1 cellular context compared by ENCODE assay signal in the genomic region with DNA sequence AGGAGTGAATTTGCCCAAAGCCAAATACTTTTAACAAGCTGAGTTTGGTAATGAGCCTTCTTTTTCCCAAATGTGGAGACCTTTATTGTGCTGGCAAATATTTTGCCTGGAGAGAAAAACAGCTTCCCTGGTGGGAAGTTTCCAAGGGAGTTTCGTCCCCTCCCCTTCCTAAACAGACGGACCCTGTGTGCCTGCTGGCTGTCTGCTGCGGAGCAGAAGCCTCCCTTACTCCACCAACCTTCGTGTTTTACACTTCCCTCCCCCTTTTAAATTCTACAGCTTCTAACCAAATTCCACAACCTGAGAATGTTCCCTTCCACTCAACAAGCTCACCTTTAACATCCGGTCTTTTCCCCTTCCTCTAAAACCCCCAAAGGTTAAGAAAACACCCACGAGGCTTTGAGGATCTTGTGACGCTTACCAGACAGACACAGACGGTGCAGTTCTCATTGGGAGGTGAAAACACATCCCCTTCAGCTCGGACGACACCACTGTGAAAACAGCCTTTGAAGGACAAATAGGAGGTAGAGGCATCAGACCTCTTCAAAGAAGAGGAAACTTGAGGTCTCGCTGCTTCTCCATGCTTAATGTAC.
TF ChIP-seq lines count a peak whose summit lies in the region.

No MANE protein-coding gene starts in this region.

TF ChIP-seq in WTC11, 78 proteins besides CTCF, POLR2A, EP300 and RAD21 (continued from another document):
- TF ChIP-seq STAT6 (CRISPR knock-in tag; conservative IDR thresholded peaks at IDR 0.05; ENCODE audit: low read depth) (no peak), SP1 (CRISPR knock-in tag; conservative IDR thresholded peaks at IDR 0.05) (no peak), IRF1 (CRISPR knock-in tag; IDR thresholded peaks at IDR 0.05) (no peak), SOX15 (CRISPR knock-in tag; IDR thresholded peaks at IDR 0.05) (no peak), CBFB (CRISPR knock-in tag; IDR thresholded peaks at IDR 0.05; ENCODE audit: low read depth) (no peak), CREB1 (CRISPR knock-in tag; IDR thresholded peaks at IDR 0.05) (no peak), ZNF423 (CRISPR knock-in tag; IDR thresholded peaks at IDR 0.05) (no peak), ZNF671 (CRISPR knock-in tag; IDR thresholded peaks at IDR 0.05) (no peak)
- TF ChIP-seq, protein P1, sequence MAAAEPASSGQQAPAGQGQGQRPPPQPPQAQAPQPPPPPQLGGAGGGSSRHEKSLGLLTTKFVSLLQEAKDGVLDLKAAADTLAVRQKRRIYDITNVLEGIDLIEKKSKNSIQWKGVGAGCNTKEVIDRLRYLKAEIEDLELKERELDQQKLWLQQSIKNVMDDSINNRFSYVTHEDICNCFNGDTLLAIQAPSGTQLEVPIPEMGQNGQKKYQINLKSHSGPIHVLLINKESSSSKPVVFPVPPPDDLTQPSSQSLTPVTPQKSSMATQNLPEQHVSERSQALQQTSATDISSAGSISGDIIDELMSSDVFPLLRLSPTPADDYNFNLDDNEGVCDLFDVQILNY (CRISPR knock-in tag; IDR thresholded peaks at IDR 0.05) = no peak
